ENCODE assay signal across 8 cellular contexts in the genomic region with DNA sequence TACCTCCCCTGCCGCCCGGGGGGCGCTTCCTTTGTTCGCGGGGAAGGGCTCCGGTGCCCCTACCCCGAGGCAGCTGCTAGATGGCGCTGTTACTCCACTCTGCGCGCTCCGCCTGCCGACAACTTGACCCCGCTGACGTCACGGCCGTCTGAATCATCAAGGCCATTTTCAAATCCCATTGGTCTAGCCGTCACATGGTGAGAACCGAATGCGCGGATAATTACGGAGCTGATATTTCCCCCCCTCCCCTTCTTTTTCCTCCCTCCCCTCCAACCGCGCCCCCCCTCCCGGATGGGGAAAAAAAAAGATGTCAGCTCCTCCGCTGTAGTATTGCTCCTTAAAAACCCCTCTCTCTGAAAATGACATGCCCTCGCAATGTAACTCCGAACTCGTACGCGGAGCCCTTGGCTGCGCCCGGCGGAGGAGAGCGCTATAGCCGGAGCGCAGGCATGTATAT. TPM values are rescaled to one million over a fixed set of nuclear protein-coding genes. Genes with fewer than 3 reads are reported as not detected.
DNase-seq lines count a peak whose midpoint lies in the region; ATAC-seq and TF ChIP-seq lines count a peak whose summit lies in the region.

Gene HOXC10 (plus strand): TSS at position 246 of the 457 bp plus-strand sequence. CDS start 114 bp downstream, at position 360.

- H3K9me3 Mint-ChIP-seq in activated naive CD4-positive, alpha-beta T cell treated with anti-CD3 and anti-CD28 coated beads, Interleukin-2, amount 50 U/mL, for 72 hours = no peaks in the 10 kb centered on the region

- H3K4me1 ChIP-seq in KMS-11 (ENCODE audit: low read depth, poor library complexity, severe bottlenecking) (peaks cover 14% of the 10 kb centered on the region), heart left ventricle (peaks cover 0 to 27% (median 13%) of the 10 kb centered on the region in 12 donors), sigmoid colon (peaks cover 0 to 32% (median 21%) of the 10 kb centered on the region in 4 donors)

- H3K4me3 ChIP-seq in GM12864 (ENCODE audit: low read depth, low read length) = no peak within 1 kb of the TSS
- no peak within 1 kb of the TSS for H3K4me3 ChIP-seq in KMS-11 (IDR thresholded peaks at IDR 0.05; ENCODE audit: insufficient read depth, low read depth, low read length)
- peak within 1 kb of the TSS in 5 of 12 donors; percentile 5 to 15 (median 7) for H3K4me3 ChIP-seq in heart left ventricle
- peak within 1 kb of the TSS in 3 of 4 donors; percentile 6 to 17 (median 13) for H3K4me3 ChIP-seq in sigmoid colon

- no peaks in the 10 kb centered on the region for H3K79me2 ChIP-seq in KMS-11 (ENCODE audit: insufficient read depth, low read depth)

- H3K27me3 ChIP-seq in KMS-11 (ENCODE audit: insufficient read depth, low read depth) (peaks cover 98% of the 10 kb centered on the region), heart left ventricle (peaks cover 70 to 100% (median 98%) of the 10 kb centered on the region in 9 donors), sigmoid colon (peaks cover 79 to 100% (median 99%) of the 10 kb centered on the region in 3 donors)

- DNase-seq in GM12864 (ENCODE audit: low read depth) (no peak), SK-N-DZ (ENCODE audit: low spot score) (peak; percentile 89), heart left ventricle (peak; percentile 50 to 83 (median 79)), sigmoid colon (peak; percentile 88), NK-92 (lab: John Stamatoyannopoulos, UW; ENCODE audit: unreplicated experiment) (no peak)
- DNase-seq in activated naive CD4-positive, alpha-beta T cell treated with anti-CD3 and anti-CD28 coated beads, Interleukin-2, amount 50 U/mL, for 72 hours (ENCODE audit: low spot score in 2 of 2) = peak; percentile 69 to 88

- no peak within 1 kb of the TSS for H2AFZ ChIP-seq in KMS-11 (ENCODE audit: low read depth)

- peak within 1 kb of the TSS in 1 of 2 donors; percentile 80 for H3K27ac Mint-ChIP-seq in activated naive CD4-positive, alpha-beta T cell treated with anti-CD3 and anti-CD28 coated beads, Interleukin-2, amount 50 U/mL, for 72 hours

- TF ChIP-seq CTCF in GM12864 (IDR thresholded peaks at IDR 0.05; ENCODE audit: low read depth, low read length, missing control alignments) (peak; percentile 77), KMS-11 (conservative IDR thresholded peaks at IDR 0.05; ENCODE audit: low read depth, low read length) (peak; percentile 69), heart left ventricle (IDR thresholded peaks at IDR 0.05) (peak in 10 of 12 donors; percentile 8 to 52 (median 32)), sigmoid colon (IDR thresholded peaks at IDR 0.05) (peak in 1 of 4 experiments; percentile 28)

- WGBS in heart left ventricle, 4 donors = 2 to 6% (median 5%) methylated on average over 30 to 36 of the region's 36 CpGs
- WGBS in sigmoid colon, 2 donors = 3 to 14% methylated on average over 36 of the region's 36 CpGs

- TF ChIP-seq POLR2A in heart left ventricle (IDR thresholded peaks at IDR 0.05) (no peak), sigmoid colon (IDR thresholded peaks at IDR 0.05) (no peak)

- H3K4me2 ChIP-seq in KMS-11 = no peak within 1 kb of the TSS

- peaks cover 6 to 10% of the 10 kb centered on the region in 2 donors for H3K36me3 Mint-ChIP-seq in activated naive CD4-positive, alpha-beta T cell treated with anti-CD3 and anti-CD28 coated beads, Interleukin-2, amount 50 U/mL, for 72 hours

- H3K36me3 ChIP-seq in KMS-11 (ENCODE audit: insufficient read depth) (no peaks in the 10 kb centered on the region), heart left ventricle (no peaks in the 10 kb centered on the region), sigmoid colon (no peaks in the 10 kb centered on the region)

- peak; percentile 80 to 85 for ATAC-seq in activated naive CD4-positive, alpha-beta T cell treated with anti-CD3 and anti-CD28 coated beads, Interleukin-2, amount 50 U/mL, for 72 hours
- ATAC-seq in heart left ventricle (peak in 3 of 4 donors; percentile 53 to 77 (median 72)), GM19397 (IDR thresholded peaks at IDR 0.05; ENCODE audit: unreplicated experiment) (no peak)

- no peak within 1 kb of the TSS for H3K9ac ChIP-seq in KMS-11

- no peaks in the 10 kb centered on the region for H3K9me3 ChIP-seq in heart left ventricle
- no peaks in the 10 kb centered on the region for H3K9me3 ChIP-seq in sigmoid colon

- intact Hi-C loops in heart left ventricle (cut with DNase I) (loop anchor here in 1 of 10 donors (5.0 kb wide), 1 partner anchor 208 kb away; no protein-coding TSS in a partner anchor), sigmoid colon (cut with DNase I) (no loop called here)

- no peak for TF ChIP-seq EP300 in sigmoid colon (IDR thresholded peaks at IDR 0.05)

- no peaks in the 10 kb centered on the region for H4K20me1 ChIP-seq in KMS-11 (ENCODE audit: insufficient read depth)

- H3K27ac ChIP-seq in KMS-11 (no peak within 1 kb of the TSS), heart left ventricle (no peak within 1 kb of the TSS), sigmoid colon (no peak within 1 kb of the TSS)

RNA-seq across cellular contexts. Expression of gene HOXC10, which starts in this region (rescaled TPM):
- not detected in 2 replicates for polyA plus RNA-seq in SK-N-DZ (2014; cell fraction: cytosol; rRNA removed)
- not detected in 2 replicates for polyA plus RNA-seq in SK-N-DZ (2014; cell fraction: nucleus; rRNA removed)
- total RNA-seq in activated naive CD4-positive, alpha-beta T cell treated with anti-CD3 and anti-CD28 coated beads, Interleukin-2, amount 50 U/mL, for 72 hours = not detected
- total RNA-seq in heart left ventricle = not detected
- not detected for polyA plus RNA-seq in heart left ventricle
- total RNA-seq in sigmoid colon = not detected
- not detected for polyA plus RNA-seq in sigmoid colon

Comparison
In these comparisons a context has a peak if more than half of its experiments do, and no peak if none do; other contexts are left out.
1. Peak in DNase-seq and ATAC-seq in activated naive CD4-positive, alpha-beta T cell treated with anti-CD3 and anti-CD28 coated beads, Interleukin-2, amount 50 U/mL, for 72 hours; RNA of the gene not detected or under 1 TPM.
2. Peak in DNase-seq and ATAC-seq in heart left ventricle; RNA of the gene not detected or under 1 TPM.
3. Peak in DNase-seq and H3K4me3 ChIP-seq in sigmoid colon; RNA of the gene not detected or under 1 TPM.